In genomic region chr18:34977787-34978532, GRCh38 we compare ENCODE assay signal across 8 cellular contexts.
DNase-seq lines count a peak whose midpoint lies in the region; ATAC-seq and TF ChIP-seq lines count a peak whose summit lies in the region.

No MANE protein-coding gene starts in this region.

- H2BK5ac ChIP-seq in mesenchymal stem cell (ENCODE audit: low read depth, low read length, poor library complexity, severe bottlenecking) = no peak overlapping the region

- no peaks in the 10 kb centered on the region for H3K9me3 Mint-ChIP-seq in GM23338
- no peaks in the 10 kb centered on the region for H3K9me3 Mint-ChIP-seq in activated CD4-positive, alpha-beta memory T cell treated with anti-CD3 and anti-CD28 coated beads for 36 hours

- peak overlapping the region; percentile 0 to 81 for H3K18ac ChIP-seq in mesenchymal stem cell (ENCODE audit: low read depth in 1 of 2, low read length in 2 of 2)

- intact Hi-C loops in activated CD4-positive, alpha-beta memory T cell treated with anti-CD3 and anti-CD28 coated beads for 36 hours (cut with micrococcal nuclease) = loop anchor here (2.0 to 5.0 kb wide), 5 partner anchors 65 to 995 kb away; partner anchors contain the start of genes INO80C and RMP24

- H3K23ac ChIP-seq in mesenchymal stem cell (ENCODE audit: low read length in 2 of 2) = peak overlapping the region in 1 of 2 experiments; percentile 98

- peak overlapping the region; percentile 82 for H3K4me3 Mint-ChIP-seq in GM23338
- H3K4me3 Mint-ChIP-seq in activated CD4-positive, alpha-beta memory T cell treated with anti-CD3 and anti-CD28 coated beads for 36 hours = peak overlapping the region; percentile 72

- no peak for TF ChIP-seq CTCF in GM23338 (conservative IDR thresholded peaks at IDR 0.05; ENCODE audit: low read depth in 2 of 2)

- no peak overlapping the region for H2BK15ac ChIP-seq in mesenchymal stem cell (ENCODE audit: low read depth, poor library complexity, severe bottlenecking)

- peak overlapping the region; percentile 46 to 47 for H3K4ac ChIP-seq in mesenchymal stem cell (ENCODE audit: low read depth in 1 of 2, low read length in 2 of 2)

- H3K79me1 ChIP-seq in mesenchymal stem cell (replicated peaks; ENCODE audit: low read length, poor library complexity, severe bottlenecking) = no peaks in the 10 kb centered on the region

- no peaks in the 10 kb centered on the region for H3K79me2 ChIP-seq in GM23338 (replicated peaks; ENCODE audit: insufficient read depth)

- H3K36me3 ChIP-seq in GM23338 (ENCODE audit: insufficient read depth) (no peaks in the 10 kb centered on the region), mesenchymal stem cell (ENCODE audit: control insufficient read depth in 1 of 2, insufficient read depth in 2 of 2, low read depth in 1 of 2, low read length in 2 of 2) (no peaks in the 10 kb centered on the region)

- POLR2A ChIA-PET in activated CD4-positive, alpha-beta memory T cell treated with anti-CD3 and anti-CD28 coated beads for 36 hours (lab: Charles Lee) = interaction anchor here (1.1 to 1.8 kb wide), 2 partner anchors 51 to 64 kb away, joined by 5 to 7 read pairs; partner anchors contain the start of gene MAPRE2

- 0 out of 2 replicates have a peak, but pooled peaks cover 4% of the 10 kb centered on the region for H3F3A ChIP-seq in GM23338 (replicated peaks; ENCODE audit: low read depth)

- no peak overlapping the region for H2BK120ac ChIP-seq in mesenchymal stem cell (ENCODE audit: low read depth, low read length)

- peaks cover 19% of the 10 kb centered on the region for H3K4me1 Mint-ChIP-seq in GM23338
- H3K4me1 Mint-ChIP-seq in activated CD4-positive, alpha-beta memory T cell treated with anti-CD3 and anti-CD28 coated beads for 36 hours (ENCODE audit: low read depth) = peaks cover 23% of the 10 kb centered on the region

- under 1% methylated on average over 37 of the region's 39 CpGs for WGBS in mesenchymal stem cell

- no peaks in the 10 kb centered on the region for H4K20me1 ChIP-seq in GM23338 (replicated peaks; ENCODE audit: insufficient read depth)

- ATAC-seq in GM23338 = peak; percentile 59

- peak overlapping the region; percentile 35 for H4K91ac ChIP-seq in mesenchymal stem cell (ENCODE audit: low read length)

- H3K9me2 ChIP-seq in GM23338 (ENCODE audit: insufficient read depth) = no peaks in the 10 kb centered on the region

- H3K36me3 Mint-ChIP-seq in GM23338 (ENCODE audit: low read depth) = no peaks in the 10 kb centered on the region
- no peaks in the 10 kb centered on the region for H3K36me3 Mint-ChIP-seq in activated CD4-positive, alpha-beta memory T cell treated with anti-CD3 and anti-CD28 coated beads for 36 hours

- H3K27ac Mint-ChIP-seq in GM23338 = no peak overlapping the region
- H3K27ac Mint-ChIP-seq in activated CD4-positive, alpha-beta memory T cell treated with anti-CD3 and anti-CD28 coated beads for 36 hours = no peak overlapping the region

- H3K4me1 ChIP-seq in GM23338 (ENCODE audit: insufficient read depth) (peaks cover 18% of the 10 kb centered on the region), mesenchymal stem cell (ENCODE audit: control insufficient read depth, insufficient read depth, low read depth, low read length) (peaks cover 13% of the 10 kb centered on the region)

- H3K4me3 ChIP-seq in GM23338 (peak overlapping the region; percentile 94), mesenchymal stem cell (ENCODE audit: insufficient read depth in 1 of 2, low read depth in 1 of 2, low read length in 2 of 2) (peak overlapping the region; percentile 70 to 78)

- H2AFZ ChIP-seq in GM23338 (peak overlapping the region; percentile 98), mesenchymal stem cell (ENCODE audit: low read depth, low read length) (peak overlapping the region; percentile 83)

- peak overlapping the region in 1 of 2 experiments; percentile 11 for H3K14ac ChIP-seq in mesenchymal stem cell (ENCODE audit: low read length in 2 of 2)

- H2AK5ac ChIP-seq in mesenchymal stem cell (ENCODE audit: low read length, severe bottlenecking) = no peak overlapping the region

- peaks cover 54% of the 10 kb centered on the region for H3K27me3 Mint-ChIP-seq in GM23338 (ENCODE audit: insufficient read depth, low read depth, poor library complexity)
- H3K27me3 Mint-ChIP-seq in activated CD4-positive, alpha-beta memory T cell treated with anti-CD3 and anti-CD28 coated beads for 36 hours = peaks cover 26% of the 10 kb centered on the region

- H3K27ac ChIP-seq in GM23338 (ENCODE audit: low read depth) (no peak overlapping the region), mesenchymal stem cell (ENCODE audit: low read length, poor library complexity, severe bottlenecking) (no peak overlapping the region)

- peak overlapping the region; percentile 81 for H3K9ac ChIP-seq in mesenchymal stem cell (ENCODE audit: low read length)

- CTCF ChIA-PET in activated CD4-positive, alpha-beta memory T cell treated with anti-CD3 and anti-CD28 coated beads for 36 hours (lab: Charles Lee) = no interaction called here

- H3K4me2 ChIP-seq in GM23338 = peak overlapping the region; percentile 100
- peak overlapping the region; percentile 84 for H3K4me2 ChIP-seq in mesenchymal stem cell (ENCODE audit: low read length, poor library complexity, severe bottlenecking)

- H3K27me3 ChIP-seq in GM23338 (ENCODE audit: insufficient read depth) (peaks cover 85% of the 10 kb centered on the region), mesenchymal stem cell (ENCODE audit: control insufficient read depth in 1 of 2, insufficient read depth in 1 of 2, low read length in 2 of 2) (peaks cover 0 to 21% of the 10 kb centered on the region in 2 experiments)

- H3K9me3 ChIP-seq in mesenchymal stem cell (ENCODE audit: control insufficient read depth, low read length) = no peaks in the 10 kb centered on the region

- DNase-seq in DMS53 (lab: John Stamatoyannopoulos, UW) (peak; percentile 90), GM23338 (ENCODE audit: low spot score) (peak; percentile 84), NCI-H146 treated with DMSO at 0.1 percent for 48 hours (lab: John Stamatoyannopoulos, UW; ENCODE audit: unreplicated experiment) (peak; percentile 68), mesenchymal stem cell (peak; percentile 58), 8988T (no peak)
- DNase-seq in activated CD4-positive, alpha-beta memory T cell treated with anti-CD3 and anti-CD28 coated beads for 36 hours = peak; percentile 72
- DNase-seq in effector CD8-positive, alpha-beta T cell (lab: John Stamatoyannopoulos, UW) = peak; percentile 6
- DNase-seq in stimulated activated CD8-positive, alpha-beta memory T cell treated with anti-CD3 and anti-CD28 coated beads, Interleukin-15, amount 100 ng/mL, for 48 hours (ENCODE audit: low read depth in 2 of 2) = peak; percentile 49 to 55

- H4K8ac ChIP-seq in mesenchymal stem cell (ENCODE audit: low read length) = peak overlapping the region; percentile 71

- H2BK12ac ChIP-seq in mesenchymal stem cell (ENCODE audit: low read length in 2 of 2) = peak overlapping the region; percentile 21 to 74

TF ChIP-seq in GM23338, 12 proteins besides CTCF, POLR2A, EP300 and RAD21:
- TF ChIP-seq ZNF114 (CRISPR knock-in tag; IDR thresholded peaks at IDR 0.05) (no peak), EZH2 (IDR thresholded peaks at IDR 0.05; ENCODE audit: low read depth, unreplicated experiment) (peak; percentile 57)
